30 cellular contexts compared by ENCODE assay signal in genomic region chr9:83744206-83744605, GRCh38.
"Had no signal": no experiment of that assay in that cellular context is flagged by ENCODE, and none has a peak within 500 bp of the region (broad histone marks: within the 10 kb centered on the region; RNA-seq: fewer than 3 reads in every experiment).

No MANE protein-coding gene starts in this region.

- H3K36me3 ChIP-seq: esophagus squamous epithelium, right lobe of liver, vagina had no signal

- H3K27me3 Mint-ChIP-seq: naive B cell; progenitor cell of endocrine pancreas; stimulated activated naive B cell treated with anti-CD40 and anti-IgM and Interleukin-4, amounts not matched to agents 10 μg/mL and 1 μg/mL and 100 μg/mL, for 72 hours; stimulated activated naive CD8-positive, alpha-beta T cell treated with anti-CD3 and anti-CD28 coated beads, Interleukin-15, amount 100 ng/mL, for 72 hours had no signal

- H3K27ac ChIP-seq: coronary artery, esophagus squamous epithelium, gastroesophageal sphincter, pancreas, right lobe of liver, testis, tibial nerve, upper lobe of right lung, vagina had no signal

- H3K27ac Mint-ChIP-seq: endodermal cell; immature natural killer cell; nephron; progenitor cell of endocrine pancreas; stimulated activated naive B cell treated with anti-CD40 and anti-IgM and Interleukin-4, amounts not matched to agents 10 μg/mL and 1 μg/mL and 100 μg/mL, for 72 hours; stimulated activated naive CD8-positive, alpha-beta T cell treated with anti-CD3 and anti-CD28 coated beads, Interleukin-15, amount 100 ng/mL, for 72 hours had no signal

- H3K4me3 Mint-ChIP-seq: endodermal cell; immature natural killer cell; naive B cell; nephron; stimulated activated naive B cell treated with anti-CD40 and anti-IgM and Interleukin-4, amounts not matched to agents 10 μg/mL and 1 μg/mL and 100 μg/mL, for 72 hours; stimulated activated naive CD8-positive, alpha-beta T cell treated with anti-CD3 and anti-CD28 coated beads, Interleukin-15, amount 100 ng/mL, for 72 hours had no signal

- H3K9me3 ChIP-seq: esophagus squamous epithelium, gastroesophageal sphincter, pancreas, right lobe of liver, testis, tibial nerve, upper lobe of right lung, vagina had no signal

- H3K9me3 Mint-ChIP-seq: endodermal cell; immature natural killer cell; naive B cell; nephron; stimulated activated naive B cell treated with anti-CD40 and anti-IgM and Interleukin-4, amounts not matched to agents 10 μg/mL and 1 μg/mL and 100 μg/mL, for 72 hours; stimulated activated naive CD8-positive, alpha-beta T cell treated with anti-CD3 and anti-CD28 coated beads, Interleukin-15, amount 100 ng/mL, for 72 hours had no signal

- DNase-seq: effector CD4-positive, alpha-beta T cell; endodermal cell; esophagus squamous epithelium; foreskin fibroblast; glutamatergic neuron; immature natural killer cell; kidney; left cardiac atrium; left ventricle myocardium superior; mesenchymal stem cell; midbrain; naive B cell; occipital lobe; pancreas; retina; right lobe of liver; stimulated activated CD4-positive, alpha-beta T cell treated with anti-CD3 and anti-CD28 coated beads, Interleukin-2, amount 100 ng/mL, for 24 hours; stimulated activated CD4-positive, alpha-beta T cell treated with anti-CD3 and anti-CD28 coated beads, Interleukin-4, amount 100 ng/mL, for 4 hours; stimulated activated naive B cell treated with anti-CD40 and anti-IgM and Interleukin-4, amounts not matched to agents 10 μg/mL and 1 μg/mL and 100 μg/mL, for 72 hours; stimulated activated naive CD8-positive, alpha-beta T cell treated with anti-CD3 and anti-CD28 coated beads, Interleukin-15, amount 100 ng/mL, for 72 hours; testis; upper lobe of right lung had no signal

- H3K4me1 Mint-ChIP-seq: endodermal cell; immature natural killer cell; naive B cell; nephron; stimulated activated naive B cell treated with anti-CD40 and anti-IgM and Interleukin-4, amounts not matched to agents 10 μg/mL and 1 μg/mL and 100 μg/mL, for 72 hours had no signal

- H3K4me3 ChIP-seq: coronary artery, esophagus squamous epithelium, gastroesophageal sphincter, lung, pancreas, right lobe of liver, testis, tibial nerve, upper lobe of right lung, vagina had no signal

- FAIRE-seq: endothelial cell of umbilical vein, kidney, pancreas had no signal

- ATAC-seq: gastroesophageal sphincter; left cardiac atrium; left ventricle myocardium superior; pancreas; right lobe of liver; stimulated activated naive B cell treated with anti-CD40 and anti-IgM and Interleukin-4, amounts not matched to agents 10 μg/mL and 1 μg/mL and 100 μg/mL, for 72 hours; stimulated activated naive CD8-positive, alpha-beta T cell treated with anti-CD3 and anti-CD28 coated beads, Interleukin-15, amount 100 ng/mL, for 72 hours; upper lobe of right lung had no signal

- H3K27me3 ChIP-seq: esophagus squamous epithelium, gastroesophageal sphincter, pancreas, right lobe of liver, testis, tibial nerve, upper lobe of right lung, vagina had no signal

- H3K4me1 ChIP-seq: esophagus squamous epithelium, gastroesophageal sphincter, pancreas, testis, tibial nerve, upper lobe of right lung, vagina had no signal
